ENCODE assay signal across 11 cellular contexts in genomic region chr2:158893057-158893456, GRCh38.
DNase-seq lines count a peak whose midpoint lies in the region; ATAC-seq and TF ChIP-seq lines count a peak whose summit lies in the region.
"Had no signal": no experiment of that assay in that cellular context is flagged by ENCODE, and none has a peak within 500 bp of the region (broad histone marks: within the 10 kb centered on the region; RNA-seq: fewer than 3 reads in every experiment).

No MANE protein-coding gene starts in this region.

- H3K9me3 ChIP-seq in WERI-Rb-1 (ENCODE audit: severe bottlenecking) = no peaks in the 10 kb centered on the region

- H3K79me2 ChIP-seq in GM23338 (replicated peaks; ENCODE audit: insufficient read depth) = no peaks in the 10 kb centered on the region
- H3K79me2 ChIP-seq: parathyroid adenoma had no signal

- H3K9me3 Mint-ChIP-seq in GM23338 = no peaks in the 10 kb centered on the region; the same call in 2 of the 3 replicates
- peaks cover 7% of the 10 kb centered on the region for H3K9me3 Mint-ChIP-seq in activated CD4-positive, alpha-beta T cell treated with anti-CD3 and anti-CD28 coated beads, Interleukin-2, amount 10 ng/mL, durations not matched to agents 7 days and 5 days

- H3K27me3 ChIP-seq in GM23338 (ENCODE audit: insufficient read depth) = no peaks in the 10 kb centered on the region
- no peaks in the 10 kb centered on the region for H3K27me3 ChIP-seq in WERI-Rb-1 (ENCODE audit: insufficient read depth, low read depth, severe bottlenecking)

- no peaks in the 10 kb centered on the region for H4K20me1 ChIP-seq in GM23338 (replicated peaks; ENCODE audit: insufficient read depth)

- H3K36me3 ChIP-seq in GM23338 (ENCODE audit: insufficient read depth) (no peaks in the 10 kb centered on the region), WERI-Rb-1 (no peaks in the 10 kb centered on the region)

- H3K4me2 ChIP-seq in GM23338 = no peak overlapping the region

- TF ChIP-seq CTCF in GM23338 (conservative IDR thresholded peaks at IDR 0.05; ENCODE audit: low read depth in 2 of 2) (no peak), WERI-Rb-1 (IDR thresholded peaks at IDR 0.05; ENCODE audit: low read depth, low read length) (no peak), fibroblast of villous mesenchyme (IDR thresholded peaks at IDR 0.05; ENCODE audit: insufficient read depth, low read depth, low read length) (no peak)

- H3K4me3 ChIP-seq in GM23338 = no peak overlapping the region
- peak overlapping the region; percentile 10; the same call in 1 of the 2 replicates for H3K4me3 ChIP-seq in WERI-Rb-1 (ENCODE audit: low read depth, low read length)
- H3K4me3 ChIP-seq in fibroblast of villous mesenchyme (ENCODE audit: low read depth, low read length) = no peak overlapping the region

- no peaks in the 10 kb centered on the region for H3K36me3 Mint-ChIP-seq in GM23338 (ENCODE audit: low read depth)
- H3K36me3 Mint-ChIP-seq in activated CD4-positive, alpha-beta T cell treated with anti-CD3 and anti-CD28 coated beads, Interleukin-2, amount 10 ng/mL, durations not matched to agents 7 days and 5 days (ENCODE audit: low read depth) = no peaks in the 10 kb centered on the region

- H3K4me3 Mint-ChIP-seq in GM23338 = no peak overlapping the region
- H3K4me3 Mint-ChIP-seq in activated CD4-positive, alpha-beta T cell treated with anti-CD3 and anti-CD28 coated beads, Interleukin-2, amount 10 ng/mL, durations not matched to agents 7 days and 5 days = no peak overlapping the region
- H3K4me3 Mint-ChIP-seq: activated CD8-positive, alpha-beta T cell treated with anti-CD3 and anti-CD28 coated beads, Interleukin-2, amount 10 ng/mL, durations not matched to agents 7 days and 5 days had no signal

- H3K4me1 Mint-ChIP-seq in GM23338 = no peaks in the 10 kb centered on the region
- no peaks in the 10 kb centered on the region for H3K4me1 Mint-ChIP-seq in activated CD4-positive, alpha-beta T cell treated with anti-CD3 and anti-CD28 coated beads, Interleukin-2, amount 10 ng/mL, durations not matched to agents 7 days and 5 days

- H3K27me3 Mint-ChIP-seq in GM23338 (ENCODE audit: insufficient read depth, low read depth, poor library complexity) = peaks cover 2% of the 10 kb centered on the region
- peaks cover 2% of the 10 kb centered on the region for H3K27me3 Mint-ChIP-seq in activated CD4-positive, alpha-beta T cell treated with anti-CD3 and anti-CD28 coated beads, Interleukin-2, amount 10 ng/mL, durations not matched to agents 7 days and 5 days

- CTCF ChIA-PET in activated CD4-positive, alpha-beta T cell treated with anti-CD3 and anti-CD28 coated beads, Interleukin-2, amount 10 ng/mL, durations not matched to agents 7 days and 5 days (lab: Charles Lee) = no interaction called here

- DNase-seq in GM23338 (ENCODE audit: low spot score) (no peak), WERI-Rb-1 (peak; percentile 92), fibroblast of villous mesenchyme (ENCODE audit: low read depth) (peak; percentile 26), GM19240 (ENCODE audit: insufficient read length, low spot score) (no peak)
- DNase-seq in stimulated activated naive CD8-positive, alpha-beta T cell treated with anti-CD3 and anti-CD28 coated beads, Interleukin-15, Interleukin-2, amounts not matched to agents 100 U/mL and 50 U/mL, for 24 hours = no peak
- DNase-seq in activated CD4-positive, alpha-beta T cell treated with anti-CD3 and anti-CD28 coated beads, Interleukin-2, amount 10 ng/mL, durations not matched to agents 7 days and 5 days = no peak
- DNase-seq: activated CD8-positive, alpha-beta T cell treated with anti-CD3 and anti-CD28 coated beads, Interleukin-2, amount 10 ng/mL, durations not matched to agents 7 days and 5 days; DMS79 treated with DMSO at 0.1 percent for 48 hours; NCI-H2107 had no signal

- no peaks in the 10 kb centered on the region for H3K4me1 ChIP-seq in GM23338 (ENCODE audit: insufficient read depth)
- H3K4me1 ChIP-seq: parathyroid adenoma had no signal

- H3F3A ChIP-seq in GM23338 (replicated peaks; ENCODE audit: low read depth) = no peaks in the 10 kb centered on the region

- peak overlapping the region; percentile 32; the same call in 1 of the 2 replicates for H2AFZ ChIP-seq in GM23338
- H2AFZ ChIP-seq: parathyroid adenoma had no signal

- H3K9me2 ChIP-seq in GM23338 (ENCODE audit: insufficient read depth) = peaks cover 6% of the 10 kb centered on the region; the same call in 1 of the 2 replicates

- ATAC-seq in GM23338 (no peak), GM21447 (IDR thresholded peaks at IDR 0.05; ENCODE audit: unreplicated experiment) (no peak)
- peak; percentile 32 for ATAC-seq in stimulated activated naive CD8-positive, alpha-beta T cell treated with anti-CD3 and anti-CD28 coated beads, Interleukin-15, Interleukin-2, amounts not matched to agents 100 U/mL and 50 U/mL, for 24 hours
- ATAC-seq: activated CD8-positive, alpha-beta T cell treated with anti-CD3 and anti-CD28 coated beads, Interleukin-2, amount 10 ng/mL, durations not matched to agents 7 days and 5 days had no signal

- H3K27ac Mint-ChIP-seq in GM23338 = no peak overlapping the region
- H3K27ac Mint-ChIP-seq in activated CD4-positive, alpha-beta T cell treated with anti-CD3 and anti-CD28 coated beads, Interleukin-2, amount 10 ng/mL, durations not matched to agents 7 days and 5 days = no peak overlapping the region
- H3K27ac Mint-ChIP-seq: activated CD8-positive, alpha-beta T cell treated with anti-CD3 and anti-CD28 coated beads, Interleukin-2, amount 10 ng/mL, durations not matched to agents 7 days and 5 days had no signal

- H3K27ac ChIP-seq in GM23338 (ENCODE audit: low read depth) (no peak overlapping the region), WERI-Rb-1 (peak overlapping the region; percentile 92)
- H3K27ac ChIP-seq: parathyroid adenoma had no signal

- POLR2A ChIA-PET in activated CD4-positive, alpha-beta T cell treated with anti-CD3 and anti-CD28 coated beads, Interleukin-2, amount 10 ng/mL, durations not matched to agents 7 days and 5 days (lab: Charles Lee) = no interaction called here

TF ChIP-seq in GM23338, 12 proteins besides CTCF, POLR2A, EP300 and RAD21 (continues in another document):
- no peak for TF ChIP-seq POLR2AphosphoS5 (IDR thresholded peaks at IDR 0.05; ENCODE audit: low read depth)
- TF ChIP-seq JUNB (IDR thresholded peaks at IDR 0.05; ENCODE audit: unreplicated experiment) = no peak
- TF ChIP-seq ZNF114 (CRISPR knock-in tag; IDR thresholded peaks at IDR 0.05) = no peak
- no peak for TF ChIP-seq ZNF331 (CRISPR knock-in tag; IDR thresholded peaks at IDR 0.05; ENCODE audit: low read depth)
- no peak for TF ChIP-seq ETS1 (IDR thresholded peaks at IDR 0.05)
- no peak for TF ChIP-seq EZH2phosphoT487 (IDR thresholded peaks at IDR 0.05; ENCODE audit: unreplicated experiment)

Comparison
In these comparisons a context has a peak if more than half of its experiments do, and no peak if none do; other contexts are left out.
1. DNase-seq: peak in WERI-Rb-1 (single experiment) and fibroblast of villous mesenchyme (single experiment); none in GM23338 (single experiment), stimulated activated naive CD8-positive, alpha-beta T cell treated with anti-CD3 and anti-CD28 coated beads, Interleukin-15, Interleukin-2, amounts not matched to agents 100 U/mL and 50 U/mL, for 24 hours (single experiment), activated CD4-positive, alpha-beta T cell treated with anti-CD3 and anti-CD28 coated beads, Interleukin-2, amount 10 ng/mL, durations not matched to agents 7 days and 5 days (single experiment) and GM19240 (single experiment).